Comparison of ENCODE assay signal across 17 cellular contexts in genomic region chr11:134645576-134645975, GRCh38.
A peak's percentile ranks its signal among the peaks of the same experiment; 100 is the strongest.
DNase-seq lines count a peak whose midpoint lies in the region; ATAC-seq and TF ChIP-seq lines count a peak whose summit lies in the region.
"Had no signal": no experiment of that assay in that cellular context is flagged by ENCODE, and none has a peak within 500 bp of the region (broad histone marks: within the 10 kb centered on the region; RNA-seq: fewer than 3 reads in every experiment).

No MANE protein-coding gene starts in this region.

- H3K4me1 ChIP-seq in suprapubic skin = peaks cover 25% of the 10 kb centered on the region
- H3K4me1 ChIP-seq: A549, Caco-2 had no signal

- no peaks in the 10 kb centered on the region for H3K9me3 Mint-ChIP-seq in brain
- H3K9me3 Mint-ChIP-seq: CD4-positive, alpha-beta T cell; GM23338; IgD-negative memory B cell had no signal

- no peak for TF ChIP-seq POLR2A in suprapubic skin (IDR thresholded peaks at IDR 0.05)

- peak overlapping the region in 1 of 5 experiments; percentile 57 for H3K4me3 Mint-ChIP-seq in brain
- H3K4me3 Mint-ChIP-seq: CD4-positive, alpha-beta T cell; GM23338; IgD-negative memory B cell had no signal

- H3K4me3 ChIP-seq in suprapubic skin = no peak overlapping the region
- H3K4me3 ChIP-seq: A549, GM23338 had no signal

- peak overlapping the region in 4 of 5 experiments; percentile 43 to 98 (median 73) for H3K27ac Mint-ChIP-seq in brain
- H3K27ac Mint-ChIP-seq: CD4-positive, alpha-beta T cell; GM23338; IgD-negative memory B cell had no signal

- H3K4me1 Mint-ChIP-seq in brain = peaks cover 53% of the 10 kb centered on the region
- H3K4me1 Mint-ChIP-seq: IgD-negative memory B cell had no signal

- no peaks in the 10 kb centered on the region for H3K9me3 ChIP-seq in suprapubic skin
- H3K9me3 ChIP-seq: A549, Caco-2 had no signal

- DNase-seq in islet precursor cell = peak; percentile 51
- peak; percentile 37 for DNase-seq in retina
- no peak for DNase-seq in NCI-H1694 treated with DMSO at 0.1 percent for 48 hours (lab: John Stamatoyannopoulos, UW)
- DNase-seq in suprapubic skin (ENCODE audit: low spot score in 2 of 2) = no peak
- DNase-seq: AML-193; CD4-positive, alpha-beta T cell; GDM1; HCEC 1CT had no signal

- ATAC-seq in HG03097 (IDR thresholded peaks at IDR 0.05; ENCODE audit: low FRiP score, unreplicated experiment) = no peak
- no peak for ATAC-seq in HG03095 (IDR thresholded peaks at IDR 0.05; ENCODE audit: unreplicated experiment)
- ATAC-seq: A549, GM23338, HepG2 had no signal

- peaks cover 24% of the 10 kb centered on the region for H3K27me3 ChIP-seq in suprapubic skin

- TF ChIP-seq EP300 in suprapubic skin (IDR thresholded peaks at IDR 0.05) = no peak

- H3K27me3 Mint-ChIP-seq in brain = peaks cover 18% of the 10 kb centered on the region

- H3K36me3 ChIP-seq in suprapubic skin = no peaks in the 10 kb centered on the region

- TF ChIP-seq CTCF in brain (conservative IDR thresholded peaks at IDR 0.05) = no peak
- TF ChIP-seq CTCF in suprapubic skin (IDR thresholded peaks at IDR 0.05) = no peak

- WGBS in suprapubic skin = 77% methylated on average over 5 of the region's 5 CpGs

- H3K36me3 Mint-ChIP-seq in brain = no peaks in the 10 kb centered on the region
- H3K36me3 Mint-ChIP-seq: IgD-negative memory B cell had no signal

- H3K27ac ChIP-seq in suprapubic skin = no peak overlapping the region
- H3K27ac ChIP-seq: A549, C4-2B had no signal

Comparison
In these comparisons a context has a peak if more than half of its experiments do, and no peak if none do; other contexts are left out.
1. DNase-seq: peak in islet precursor cell (single experiment) and retina (single experiment); none in NCI-H1694 treated with DMSO at 0.1 percent for 48 hours (single experiment) and suprapubic skin (0 of 2).